ENCODE assay signal across 1 cellular context in genomic region chr5:115841382-115842088, GRCh38.
TF ChIP-seq lines count a peak whose summit lies in the region.

Gene AP3S1 (plus strand): TSS chr5:115841935. CDS start chr5:115842038, 103 bp downstream.
Gene ATG12 (minus strand): TSS chr5:115841565. CDS start chr5:115841552, 13 bp downstream.

TF ChIP-seq in HCT116, 20 proteins besides CTCF, POLR2A, EP300 and RAD21 (continued from another document):
- TF ChIP-seq EGR1 (IDR thresholded peaks at IDR 0.05; ENCODE audit: low read depth) (no peak), SIN3A (IDR thresholded peaks at IDR 0.05; ENCODE audit: low read depth) (no peak)
